18 cellular contexts compared by ENCODE assay signal in the genomic region with DNA sequence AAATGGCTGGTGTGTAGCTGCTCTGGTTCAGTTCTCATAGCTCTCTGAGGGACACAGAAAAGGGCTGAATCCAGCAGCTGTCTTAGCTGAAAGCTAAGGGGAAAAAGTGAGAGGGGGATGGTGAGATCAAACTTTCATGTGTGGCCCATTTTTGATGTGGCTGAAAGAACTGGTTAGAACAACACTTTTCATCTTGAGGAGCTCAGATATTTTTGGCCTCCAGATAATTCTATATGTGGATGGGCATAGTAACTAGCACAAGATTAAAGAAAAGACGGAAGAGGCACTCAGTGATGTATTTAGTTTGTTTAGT.
DNase-seq lines count a peak whose midpoint lies in the region; FAIRE-seq and TF ChIP-seq lines count a peak whose summit lies in the region.
"Had no signal": no experiment of that assay in that cellular context is flagged by ENCODE, and none has a peak within 500 bp of the region (broad histone marks: within the 10 kb centered on the region; RNA-seq: fewer than 3 reads in every experiment).

No MANE protein-coding gene starts in this region.

- peak overlapping the region; percentile 2 for H3K27ac Mint-ChIP-seq in T-helper 2 cell treated with Interferon-gamma antibody and Interleukin-4, amounts not matched to agents 5 μg/mL and 100 μg/mL, for 36 hours
- peak overlapping the region in 2 of 3 donors; percentile 45 to 46 for H3K27ac Mint-ChIP-seq in IgD-negative memory B cell
- H3K27ac Mint-ChIP-seq in activated naive CD8-positive, alpha-beta T cell treated with anti-CD3 and anti-CD28 coated beads for 36 hours: peak overlapping the region; percentile 85
- H3K27ac Mint-ChIP-seq in Calu3 (ENCODE audit: unreplicated experiment): no peak overlapping the region
- H3K27ac Mint-ChIP-seq: WTC11 had no signal

- H3K27me3 ChIP-seq in smooth muscle cell (ENCODE audit: low read depth): no peaks in the 10 kb centered on the region
- H3K27me3 ChIP-seq: esophagus muscularis mucosa, sigmoid colon had no signal

- no peak overlapping the region for H3K9ac ChIP-seq in smooth muscle cell (ENCODE audit: low read depth)

- H3K9me3 Mint-ChIP-seq in T-helper 2 cell treated with Interferon-gamma antibody and Interleukin-4, amounts not matched to agents 5 μg/mL and 100 μg/mL, for 36 hours: no peaks in the 10 kb centered on the region
- H3K9me3 Mint-ChIP-seq in IgD-negative memory B cell: no peaks in the 10 kb centered on the region
- no peaks in the 10 kb centered on the region for H3K9me3 Mint-ChIP-seq in activated naive CD8-positive, alpha-beta T cell treated with anti-CD3 and anti-CD28 coated beads for 36 hours
- no peaks in the 10 kb centered on the region for H3K9me3 Mint-ChIP-seq in Calu3 (ENCODE audit: low read depth, unreplicated experiment)
- H3K9me3 Mint-ChIP-seq: WTC11 had no signal

- H2AFZ ChIP-seq in smooth muscle cell (ENCODE audit: low read depth): peak overlapping the region; percentile 56

- DNase-seq in T-helper 2 cell treated with Interferon-gamma antibody and Interleukin-4, amounts not matched to agents 5 μg/mL and 100 μg/mL, for 36 hours (ENCODE audit: low spot score): no peak
- DNase-seq in T-helper 2 cell (no peak), smooth muscle cell (lab: John Stamatoyannopoulos, UW; ENCODE audit: unreplicated experiment) (no peak), D721Med (ENCODE audit: insufficient read length, low spot score) (no peak), Calu3 (no peak), DMS153 (lab: John Stamatoyannopoulos, UW) (no peak)
- DNase-seq in activated naive CD8-positive, alpha-beta T cell treated with anti-CD3 and anti-CD28 coated beads for 36 hours: peak; percentile 21
- DNase-seq: 8988T; heart right ventricle; Kasumi-1; kidney glomerular epithelial cell; NCI-H1694; NCI-H510A treated with DMSO at 0.1 percent for 48 hours; sigmoid colon; stimulated activated CD4-positive, alpha-beta T cell treated with anti-CD3 and anti-CD28 coated beads, Interleukin-4, amount 100 ng/mL, for 1 hour had no signal

- H3K4me3 ChIP-seq in smooth muscle cell: no peak overlapping the region
- H3K4me3 ChIP-seq: esophagus muscularis mucosa, heart right ventricle, sigmoid colon had no signal

- BruUV-seq in Calu3 (replicated peaks; lab: Mats Ljungman, UMichigan): no TSS peak

- H4K20me1 ChIP-seq in smooth muscle cell (ENCODE audit: low read depth): no peaks in the 10 kb centered on the region

- no peaks in the 10 kb centered on the region for H3K9me3 ChIP-seq in smooth muscle cell (replicated peaks; ENCODE audit: low read depth)
- H3K9me3 ChIP-seq: esophagus muscularis mucosa, heart right ventricle, sigmoid colon had no signal

- no peaks in the 10 kb centered on the region for H3K36me3 ChIP-seq in smooth muscle cell (ENCODE audit: low read depth)
- H3K36me3 ChIP-seq: esophagus muscularis mucosa, heart right ventricle, sigmoid colon had no signal

- intact Hi-C loops in Calu3 (cut with micrococcal nuclease; ENCODE audit: unreplicated experiment): no loop called here

- H3K79me2 ChIP-seq in smooth muscle cell (ENCODE audit: low read depth): no peaks in the 10 kb centered on the region

- no peak for TF ChIP-seq CTCF in smooth muscle cell (IDR thresholded peaks at IDR 0.05; ENCODE audit: borderline replicate concordance, insufficient read depth, poor library complexity, severe bottlenecking)
- TF ChIP-seq CTCF in D721Med (IDR thresholded peaks at IDR 0.05; ENCODE audit: insufficient read depth, missing control alignments): no peak
- no peak for TF ChIP-seq CTCF in Calu3 (IDR thresholded peaks at IDR 0.05; ENCODE audit: unreplicated experiment)

- peaks cover 13% of the 10 kb centered on the region for H3K27me3 Mint-ChIP-seq in T-helper 2 cell treated with Interferon-gamma antibody and Interleukin-4, amounts not matched to agents 5 μg/mL and 100 μg/mL, for 36 hours (ENCODE audit: low read depth)
- H3K27me3 Mint-ChIP-seq in IgD-negative memory B cell: no peaks in the 10 kb centered on the region
- H3K27me3 Mint-ChIP-seq in activated naive CD8-positive, alpha-beta T cell treated with anti-CD3 and anti-CD28 coated beads for 36 hours: no peaks in the 10 kb centered on the region
- no peaks in the 10 kb centered on the region for H3K27me3 Mint-ChIP-seq in Calu3 (ENCODE audit: unreplicated experiment)

- H3K4me2 ChIP-seq in smooth muscle cell: peak overlapping the region; percentile 59

- no peaks in the 10 kb centered on the region for H3K36me3 Mint-ChIP-seq in T-helper 2 cell treated with Interferon-gamma antibody and Interleukin-4, amounts not matched to agents 5 μg/mL and 100 μg/mL, for 36 hours (ENCODE audit: low read depth)
- no peaks in the 10 kb centered on the region for H3K36me3 Mint-ChIP-seq in IgD-negative memory B cell
- no peaks in the 10 kb centered on the region for H3K36me3 Mint-ChIP-seq in activated naive CD8-positive, alpha-beta T cell treated with anti-CD3 and anti-CD28 coated beads for 36 hours
- H3K36me3 Mint-ChIP-seq in Calu3 (ENCODE audit: insufficient read depth, unreplicated experiment): no peaks in the 10 kb centered on the region
- H3K36me3 Mint-ChIP-seq: WTC11 had no signal

- H3K4me3 Mint-ChIP-seq in T-helper 2 cell treated with Interferon-gamma antibody and Interleukin-4, amounts not matched to agents 5 μg/mL and 100 μg/mL, for 36 hours: peak overlapping the region; percentile 10
- H3K4me3 Mint-ChIP-seq in IgD-negative memory B cell: peak overlapping the region in 3 of 4 donors; percentile 37 to 54 (median 41)
- H3K4me3 Mint-ChIP-seq in activated naive CD8-positive, alpha-beta T cell treated with anti-CD3 and anti-CD28 coated beads for 36 hours: no peak overlapping the region
- H3K4me3 Mint-ChIP-seq in Calu3 (ENCODE audit: low read depth, unreplicated experiment): no peak overlapping the region
- H3K4me3 Mint-ChIP-seq: WTC11 had no signal

- 41% methylated on average over 1 of the region's 1 CpG for WGBS in smooth muscle cell (ENCODE audit: low lambda C conversion rate)

- no peak for FAIRE-seq in D721Med (lab: Jason Lieb, UNC)

- H3K27ac ChIP-seq in smooth muscle cell (ENCODE audit: low read depth): peak overlapping the region; percentile 64
- H3K27ac ChIP-seq: esophagus muscularis mucosa, heart right ventricle, sigmoid colon had no signal

- peaks cover 4% of the 10 kb centered on the region for H3K4me1 ChIP-seq in smooth muscle cell (ENCODE audit: low read depth)

- CTCF ChIA-PET in Calu3 (lab: Charles Lee): no interaction called here

- peaks cover 44% of the 10 kb centered on the region for H3K4me1 Mint-ChIP-seq in T-helper 2 cell treated with Interferon-gamma antibody and Interleukin-4, amounts not matched to agents 5 μg/mL and 100 μg/mL, for 36 hours (ENCODE audit: low read depth)
- H3K4me1 Mint-ChIP-seq in IgD-negative memory B cell (peaks cover 39 to 48% (median 43%) of the 10 kb centered on the region in 3 donors), Calu3 (ENCODE audit: low read depth, unreplicated experiment) (peaks cover 8% of the 10 kb centered on the region)
- H3K4me1 Mint-ChIP-seq in activated naive CD8-positive, alpha-beta T cell treated with anti-CD3 and anti-CD28 coated beads for 36 hours: peaks cover 56% of the 10 kb centered on the region

- peaks cover 12% of the 10 kb centered on the region for H3F3A ChIP-seq in smooth muscle cell (ENCODE audit: low read depth)

Comparison
In these comparisons a context has a peak if more than half of its experiments do, and no peak if none do; other contexts are left out.
1. H3K4me3 Mint-ChIP-seq: peak in T-helper 2 cell treated with Interferon-gamma antibody and Interleukin-4, amounts not matched to agents 5 μg/mL and 100 μg/mL, for 36 hours (single experiment) and IgD-negative memory B cell (3 of 4); none in activated naive CD8-positive, alpha-beta T cell treated with anti-CD3 and anti-CD28 coated beads for 36 hours (single experiment) and Calu3 (single experiment).